ENCODE assay signal across 9 cellular contexts in the genomic region with DNA sequence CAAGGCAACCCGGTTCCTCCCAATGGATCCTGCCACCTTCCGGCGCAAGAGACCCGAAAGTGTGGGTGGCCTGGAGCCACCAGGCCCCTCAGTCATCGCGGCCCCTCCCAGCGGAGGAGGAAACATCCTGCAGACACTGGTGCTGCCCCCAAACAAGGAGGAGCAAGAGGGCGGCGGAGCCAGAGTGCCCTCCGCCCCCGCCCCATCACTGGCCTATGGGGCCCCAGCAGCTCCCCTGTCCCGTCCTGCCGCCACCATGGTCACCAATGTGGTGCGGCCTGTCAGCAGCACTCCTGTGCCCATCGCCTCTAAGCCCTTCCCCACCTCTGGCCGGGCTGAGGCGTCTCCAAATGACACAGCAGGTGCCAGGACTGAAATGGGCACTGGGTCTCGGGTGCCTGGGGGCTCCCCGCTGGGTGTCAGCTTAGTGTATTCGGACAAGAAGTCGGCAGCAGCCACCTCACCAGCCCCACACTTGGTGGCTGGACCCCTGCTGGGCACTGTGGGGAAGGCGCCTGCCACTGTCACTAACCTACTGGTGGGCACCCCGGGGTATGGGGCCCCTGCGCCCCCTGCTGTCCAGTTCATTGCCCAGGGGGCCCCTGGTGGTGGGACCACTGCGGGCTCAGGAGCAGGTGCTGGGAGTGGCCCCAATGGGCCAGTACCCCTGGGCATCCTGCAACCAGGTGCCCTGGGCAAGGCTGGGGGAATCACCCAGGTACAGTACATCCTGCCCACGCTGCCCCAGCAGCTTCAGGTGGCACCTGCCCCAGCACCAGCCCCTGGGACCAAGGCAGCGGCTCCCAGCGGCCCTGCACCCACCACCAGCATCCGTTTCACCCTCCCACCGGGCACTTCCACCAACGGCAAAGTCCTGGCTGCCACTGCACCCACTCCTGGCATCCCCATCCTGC. TPM values are rescaled to one million over a fixed set of nuclear protein-coding genes. Genes with fewer than 3 reads are reported as not detected.
DNase-seq lines count a peak whose midpoint lies in the region; ATAC-seq and TF ChIP-seq lines count a peak whose summit lies in the region.
"Had no signal": no experiment of that assay in that cellular context is flagged by ENCODE, and none has a peak within 500 bp of the region (broad histone marks: within the 10 kb centered on the region; RNA-seq: fewer than 3 reads in every experiment).

No MANE protein-coding gene starts in this region.

- H3K27me3 Mint-ChIP-seq in activated naive CD8-positive, alpha-beta T cell treated with anti-CD3 and anti-CD28 coated beads, Interleukin-2, amount 10 ng/mL, durations not matched to agents 7 days and 5 days = no peaks in the 10 kb centered on the region

- H3K36me3 Mint-ChIP-seq in activated naive CD8-positive, alpha-beta T cell treated with anti-CD3 and anti-CD28 coated beads, Interleukin-2, amount 10 ng/mL, durations not matched to agents 7 days and 5 days = peaks cover 14% of the 10 kb centered on the region

- H3K4me3 ChIP-seq in GM12865 (ENCODE audit: low read depth, low read length) (no peak overlapping the region), right lobe of liver (no peak overlapping the region)
- H3K4me3 ChIP-seq: skin epidermis had no signal

- POLR2A ChIA-PET in activated naive CD8-positive, alpha-beta T cell treated with anti-CD3 and anti-CD28 coated beads, Interleukin-2, amount 10 ng/mL, durations not matched to agents 7 days and 5 days (lab: Charles Lee) = no interaction called here

- peak; percentile 70 for DNase-seq in GM12865 (ENCODE audit: low read depth)
- peak; percentile 38 for DNase-seq in RPMI7951 (ENCODE audit: low read depth)
- DNase-seq in activated naive CD8-positive, alpha-beta T cell treated with anti-CD3 and anti-CD28 coated beads, Interleukin-2, amount 10 ng/mL, durations not matched to agents 7 days and 5 days = peak; percentile 64
- peak; percentile 32 to 56 (median 47) for DNase-seq in right lobe of liver
- no peak for DNase-seq in NCI-H2196 (lab: John Stamatoyannopoulos, UW; ENCODE audit: unreplicated experiment)

- peaks cover 0 to 6% (median under 1%) of the 10 kb centered on the region in 4 donors for H3K4me1 ChIP-seq in right lobe of liver

- intact Hi-C loops in right lobe of liver (cut with DNase I) = loop anchor here in 1 of 2 donors (10.0 kb wide), 1 partner anchor 46 kb away; the partner anchor contains the start of gene GSK3A

- H3K4me1 Mint-ChIP-seq in activated naive CD8-positive, alpha-beta T cell treated with anti-CD3 and anti-CD28 coated beads, Interleukin-2, amount 10 ng/mL, durations not matched to agents 7 days and 5 days = peaks cover 10% of the 10 kb centered on the region

- peak; percentile 45 for ATAC-seq in activated naive CD8-positive, alpha-beta T cell treated with anti-CD3 and anti-CD28 coated beads, Interleukin-2, amount 10 ng/mL, durations not matched to agents 7 days and 5 days (ENCODE audit: low read depth)
- ATAC-seq in right lobe of liver (peak in 2 of 4 donors; percentile 3 to 7), GM18907 (IDR thresholded peaks at IDR 0.05; ENCODE audit: unreplicated experiment) (no peak), GM18861 (IDR thresholded peaks at IDR 0.05; ENCODE audit: unreplicated experiment) (no peak), GM18858 (IDR thresholded peaks at IDR 0.05; ENCODE audit: unreplicated experiment) (no peak)

- peaks cover 0 to 67% (median 36%) of the 10 kb centered on the region in 4 donors for H3K36me3 ChIP-seq in right lobe of liver

- TF ChIP-seq POLR2A in right lobe of liver (IDR thresholded peaks at IDR 0.05) = no peak

- no peak overlapping the region for H3K4me3 Mint-ChIP-seq in activated naive CD8-positive, alpha-beta T cell treated with anti-CD3 and anti-CD28 coated beads, Interleukin-2, amount 10 ng/mL, durations not matched to agents 7 days and 5 days

- WGBS in right lobe of liver (ENCODE audit: insufficient coverage, low coverage, low lambda C conversion rate, missing lambda C conversion rate) = no CpG with 5 or more reads among the region's 31 CpGs

- H3K9me3 Mint-ChIP-seq in activated naive CD8-positive, alpha-beta T cell treated with anti-CD3 and anti-CD28 coated beads, Interleukin-2, amount 10 ng/mL, durations not matched to agents 7 days and 5 days = no peaks in the 10 kb centered on the region

- TF ChIP-seq CTCF in GM12865 (IDR thresholded peaks at IDR 0.05; ENCODE audit: insufficient read depth, low read depth, low read length, missing control alignments) = peak; percentile 58
- peak; percentile 19 to 24 (median 21) for TF ChIP-seq CTCF in right lobe of liver (IDR thresholded peaks at IDR 0.05)

- no peaks in the 10 kb centered on the region for H3K27me3 ChIP-seq in right lobe of liver

- no peaks in the 10 kb centered on the region for H3K9me3 ChIP-seq in right lobe of liver

- no peak overlapping the region for H3K27ac ChIP-seq in right lobe of liver

- no peak overlapping the region for H3K27ac Mint-ChIP-seq in activated naive CD8-positive, alpha-beta T cell treated with anti-CD3 and anti-CD28 coated beads, Interleukin-2, amount 10 ng/mL, durations not matched to agents 7 days and 5 days

RNA-seq across cellular contexts. Expression of gene PRR19, which starts 11.2 kb away (rescaled TPM):
- total RNA-seq in RPMI7951 (2014; rRNA removed; shearing (Covaris generic)) = 1.8 and 2.9 TPM in 2 replicates
- total RNA-seq in activated naive CD8-positive, alpha-beta T cell treated with anti-CD3 and anti-CD28 coated beads, Interleukin-2, amount 10 ng/mL, durations not matched to agents 7 days and 5 days = under 1 TPM in 1 of 2 experiments, not detected in 1; 0.57 TPM
- total RNA-seq in right lobe of liver = under 1 TPM; 0.18 to 0.74 (median 0.21) TPM

RNA-seq across cellular contexts. Expression of gene PAFAH1B3, which starts 11.6 kb away (rescaled TPM):
- total RNA-seq in RPMI7951 (2014; rRNA removed; shearing (Covaris generic)) = 108 and 147 TPM in 2 replicates
- total RNA-seq in activated naive CD8-positive, alpha-beta T cell treated with anti-CD3 and anti-CD28 coated beads, Interleukin-2, amount 10 ng/mL, durations not matched to agents 7 days and 5 days = 10 to 100 TPM; 36.2 to 41.1 TPM
- 10 to 100 TPM in 1 of 6 experiments, 1 to 10 TPM in 5; 1.6 to 10.6 (median 5.0) TPM for total RNA-seq in right lobe of liver

RNA-seq across cellular contexts. Expression of gene CIC, which starts 21.7 kb away (rescaled TPM):
- total RNA-seq in RPMI7951 (2014; rRNA removed; shearing (Covaris generic)) = 12.9 and 14.6 TPM in 2 replicates
- total RNA-seq in activated naive CD8-positive, alpha-beta T cell treated with anti-CD3 and anti-CD28 coated beads, Interleukin-2, amount 10 ng/mL, durations not matched to agents 7 days and 5 days = 10 to 100 TPM; 84.4 to 92.2 TPM
- total RNA-seq in right lobe of liver = 10 to 100 TPM; 19.9 to 53.6 (median 35.2) TPM

RNA-seq across cellular contexts. Expression of gene TMEM145, which starts 22.3 kb away (rescaled TPM):
- total RNA-seq in RPMI7951 (2014; rRNA removed; shearing (Covaris generic)) = 0.68 and 1.2 TPM in 2 replicates
- total RNA-seq in activated naive CD8-positive, alpha-beta T cell treated with anti-CD3 and anti-CD28 coated beads, Interleukin-2, amount 10 ng/mL, durations not matched to agents 7 days and 5 days = under 1 TPM; 0.54 to 0.94 TPM
- total RNA-seq in right lobe of liver = under 1 TPM in 3 of 6 experiments, not detected in 3; 0.10 to 0.16 (median 0.12) TPM

RNA-seq across cellular contexts. Expression of gene MEGF8, which starts 34.7 kb away (rescaled TPM):
- total RNA-seq in RPMI7951 (2014; rRNA removed; shearing (Covaris generic)) = 9.4 and 12.9 TPM in 2 replicates
- 1 to 10 TPM; 8.5 to 9.3 TPM for total RNA-seq in activated naive CD8-positive, alpha-beta T cell treated with anti-CD3 and anti-CD28 coated beads, Interleukin-2, amount 10 ng/mL, durations not matched to agents 7 days and 5 days
- 10 to 100 TPM in 1 of 6 experiments, 1 to 10 TPM in 5; 5.5 to 11.0 (median 8.7) TPM for total RNA-seq in right lobe of liver
